Comparison of ENCODE assay signal across 24 cellular contexts in the genomic region with DNA sequence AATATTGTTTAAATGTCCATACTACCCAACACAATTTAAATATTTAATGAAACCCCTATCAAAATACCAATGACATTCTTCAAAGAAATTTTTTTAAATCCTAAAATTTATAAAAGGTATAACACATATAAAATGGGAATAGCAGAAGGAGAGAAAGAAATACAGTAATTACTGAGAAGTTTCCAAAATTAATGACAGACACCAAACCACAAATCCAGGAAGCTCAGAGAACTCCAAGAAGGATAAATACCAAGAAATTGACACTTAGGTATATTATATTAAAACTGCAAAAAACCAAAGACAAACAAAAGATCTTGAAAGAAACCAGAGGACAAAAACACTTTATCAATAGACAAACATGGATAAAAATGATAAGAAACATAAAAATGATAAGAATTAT.
DNase-seq lines count a peak whose midpoint lies in the region; ATAC-seq, FAIRE-seq and TF ChIP-seq lines count a peak whose summit lies in the region.
"Had no signal": no experiment of that assay in that cellular context is flagged by ENCODE, and none has a peak within 500 bp of the region (broad histone marks: within the 10 kb centered on the region; RNA-seq: fewer than 3 reads in every experiment).

No MANE protein-coding gene starts in this region.

- CTCF ChIA-PET in SK-N-SH (lab: Yijun Ruan, JAX), result interaction anchor here (0.7 to 0.9 kb wide), 2 partner anchors 52 to 150 kb away, joined by 3 read pairs; no protein-coding TSS in a partner anchor

- ATAC-seq in SK-N-SH treated with all-trans-retinoic acid at 6 μM for 48 hours (no peak), gastroesophageal sphincter (no peak)
- ATAC-seq: A549 had no signal

- TF ChIP-seq RAD21 in SK-N-SH (IDR thresholded peaks at IDR 0.05; ENCODE audit: low read length), result no peak

- no peaks in the 10 kb centered on the region for H3K9me2 ChIP-seq in SK-N-SH

- TF ChIP-seq CTCF in SK-N-SH (IDR thresholded peaks at IDR 0.05), result no peak
- TF ChIP-seq CTCF in gastroesophageal sphincter (IDR thresholded peaks at IDR 0.05), result no peak

- H4K20me1 ChIP-seq in SK-N-SH (ENCODE audit: insufficient read depth), result no peaks in the 10 kb centered on the region

- H3K9me3 ChIP-seq in SK-N-SH, result no peaks in the 10 kb centered on the region
- H3K9me3 ChIP-seq in small intestine (ENCODE audit: control insufficient read depth, low read depth), result no peaks in the 10 kb centered on the region
- H3K9me3 ChIP-seq in gastroesophageal sphincter, result no peaks in the 10 kb centered on the region
- H3K9me3 ChIP-seq: A549, BE2C had no signal

- peaks cover 7% of the 10 kb centered on the region for H3F3A ChIP-seq in SK-N-SH (replicated peaks; ENCODE audit: insufficient read depth)

- no peak for TF ChIP-seq EP300 in SK-N-SH (IDR thresholded peaks at IDR 0.05; ENCODE audit: borderline replicate concordance in 1 of 2, low read depth in 1 of 2, low read length in 1 of 2)
- no peak for TF ChIP-seq EP300 in gastroesophageal sphincter (IDR thresholded peaks at IDR 0.05)

- H3K9ac ChIP-seq in SK-N-SH, result no peak overlapping the region
- H3K9ac ChIP-seq: BLaER1 treated with 17β-estradiol and CSF1 and Interleukin-3, amounts not matched to agents 10 nM and 100 nM had no signal

- FAIRE-seq in RCC 7860 (lab: Jason Lieb, UNC) (peak; percentile 20), colon (lab: Jason Lieb, UNC) (peak; percentile 75), small intestine (lab: Jason Lieb, UNC) (peak; percentile 64)
- FAIRE-seq: D721Med, GM12892, H54 had no signal

- H3K4me1 ChIP-seq in SK-N-SH (ENCODE audit: control insufficient read depth in 1 of 2, insufficient read depth in 2 of 2, low read depth in 1 of 2, low read length in 1 of 2) (no peaks in the 10 kb centered on the region), small intestine (ENCODE audit: control insufficient read depth in 2 of 2, insufficient read depth in 1 of 2, low read depth in 1 of 2, low read length in 1 of 2) (no peaks in the 10 kb centered on the region), gastroesophageal sphincter (no peaks in the 10 kb centered on the region)
- H3K4me1 ChIP-seq: A549, BE2C, HAP-1 had no signal

- H3K27me3 ChIP-seq in SK-N-SH (ENCODE audit: insufficient read depth), result no peaks in the 10 kb centered on the region
- H3K27me3 ChIP-seq in small intestine (ENCODE audit: control insufficient read depth in 2 of 2, insufficient read depth in 2 of 2, low read length in 2 of 2), result no peaks in the 10 kb centered on the region
- no peaks in the 10 kb centered on the region for H3K27me3 ChIP-seq in gastroesophageal sphincter
- H3K27me3 ChIP-seq: BE2C; BLaER1 treated with 17β-estradiol and CSF1 and Interleukin-3, amounts not matched to agents 10 nM and 100 nM had no signal

- H3K79me2 ChIP-seq in SK-N-SH (ENCODE audit: insufficient read depth), result peaks cover 16% of the 10 kb centered on the region

- no peak overlapping the region for H3K4me2 ChIP-seq in SK-N-SH
- H3K4me2 ChIP-seq: A549; BLaER1 treated with 17β-estradiol and CSF1 and Interleukin-3, amounts not matched to agents 10 nM and 100 nM had no signal

- DNase-seq in SK-N-SH, result no peak
- no peak for DNase-seq in RCC 7860 (ENCODE audit: low spot score)
- no peak for DNase-seq in small intestine
- no peak for DNase-seq in HCEC 1CT
- DNase-seq in GF-D8 (lab: John Stamatoyannopoulos, UW), result no peak
- DNase-seq: ACHN; AML-193; BE2C; CD4-positive, alpha-beta T cell; CD8-positive, alpha-beta memory T cell; DMS 273 treated with DMSO at 0.1 percent for 48 hours; DMS79; EL; GOT3 had no signal

- H3K27ac ChIP-seq in SK-N-SH (ENCODE audit: low read depth in 2 of 2, low read length in 1 of 2) (no peak overlapping the region), small intestine (ENCODE audit: low read depth in 1 of 2, low read length in 1 of 2) (no peak overlapping the region), gastroesophageal sphincter (no peak overlapping the region)
- H3K27ac ChIP-seq: 22Rv1; A549; BLaER1 treated with 17β-estradiol and CSF1 and Interleukin-3, amounts not matched to agents 10 nM and 100 nM had no signal

- no peak for TF ChIP-seq POLR2A in gastroesophageal sphincter (IDR thresholded peaks at IDR 0.05)

- peaks cover 16 to 36% of the 10 kb centered on the region in 2 experiments for H3K36me3 ChIP-seq in SK-N-SH (replicated peaks in 1 of 2; ENCODE audit: control insufficient read depth in 1 of 2, insufficient read depth in 2 of 2, low read length in 1 of 2)
- H3K36me3 ChIP-seq in small intestine (ENCODE audit: control insufficient read depth in 2 of 2, insufficient read depth in 2 of 2, low read length in 2 of 2), result peaks cover 3 to 4% of the 10 kb centered on the region in 2 donors
- peaks cover 0 to 43% of the 10 kb centered on the region in 2 donors for H3K36me3 ChIP-seq in gastroesophageal sphincter
- H3K36me3 ChIP-seq: HAP-1 had no signal

- no peak overlapping the region for H2AFZ ChIP-seq in SK-N-SH (ENCODE audit: low read depth)

- POLR2A ChIA-PET in SK-N-SH (lab: Yijun Ruan, JAX), result no interaction called here

- H3K4me3 ChIP-seq in SK-N-SH (ENCODE audit: low read depth in 2 of 2, low read length in 1 of 2), result no peak overlapping the region
- H3K4me3 ChIP-seq in small intestine (ENCODE audit: low read depth in 1 of 2, low read length in 2 of 2), result no peak overlapping the region
- H3K4me3 ChIP-seq in gastroesophageal sphincter, result no peak overlapping the region
- H3K4me3 ChIP-seq: A549; BLaER1 treated with 17β-estradiol and CSF1 and Interleukin-3, amounts not matched to agents 10 nM and 100 nM; HAP-1 had no signal

TF ChIP-seq in SK-N-SH treated with all-trans-retinoic acid at 6 μM for 48 hours, 23 proteins besides CTCF, POLR2A, EP300 and RAD21:
- TF ChIP-seq, protein P1, sequence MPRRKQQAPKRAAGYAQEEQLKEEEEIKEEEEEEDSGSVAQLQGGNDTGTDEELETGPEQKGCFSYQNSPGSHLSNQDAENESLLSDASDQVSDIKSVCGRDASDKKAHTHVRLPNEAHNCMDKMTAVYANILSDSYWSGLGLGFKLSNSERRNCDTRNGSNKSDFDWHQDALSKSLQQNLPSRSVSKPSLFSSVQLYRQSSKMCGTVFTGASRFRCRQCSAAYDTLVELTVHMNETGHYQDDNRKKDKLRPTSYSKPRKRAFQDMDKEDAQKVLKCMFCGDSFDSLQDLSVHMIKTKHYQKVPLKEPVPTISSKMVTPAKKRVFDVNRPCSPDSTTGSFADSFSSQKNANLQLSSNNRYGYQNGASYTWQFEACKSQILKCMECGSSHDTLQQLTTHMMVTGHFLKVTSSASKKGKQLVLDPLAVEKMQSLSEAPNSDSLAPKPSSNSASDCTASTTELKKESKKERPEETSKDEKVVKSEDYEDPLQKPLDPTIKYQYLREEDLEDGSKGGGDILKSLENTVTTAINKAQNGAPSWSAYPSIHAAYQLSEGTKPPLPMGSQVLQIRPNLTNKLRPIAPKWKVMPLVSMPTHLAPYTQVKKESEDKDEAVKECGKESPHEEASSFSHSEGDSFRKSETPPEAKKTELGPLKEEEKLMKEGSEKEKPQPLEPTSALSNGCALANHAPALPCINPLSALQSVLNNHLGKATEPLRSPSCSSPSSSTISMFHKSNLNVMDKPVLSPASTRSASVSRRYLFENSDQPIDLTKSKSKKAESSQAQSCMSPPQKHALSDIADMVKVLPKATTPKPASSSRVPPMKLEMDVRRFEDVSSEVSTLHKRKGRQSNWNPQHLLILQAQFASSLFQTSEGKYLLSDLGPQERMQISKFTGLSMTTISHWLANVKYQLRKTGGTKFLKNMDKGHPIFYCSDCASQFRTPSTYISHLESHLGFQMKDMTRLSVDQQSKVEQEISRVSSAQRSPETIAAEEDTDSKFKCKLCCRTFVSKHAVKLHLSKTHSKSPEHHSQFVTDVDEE (CRISPR knock-in tag; IDR thresholded peaks at IDR 0.05), result no peak
- 0 out of 2 replicates have a peak, but pooled peaks have one; percentile 7 for TF ChIP-seq ZNF8 (CRISPR knock-in tag; IDR thresholded peaks at IDR 0.05)
- TF ChIP-seq SNAI2 (CRISPR knock-in tag; IDR thresholded peaks at IDR 0.05), result no peak

TF ChIP-seq in SK-N-SH, 30 proteins besides CTCF, POLR2A, EP300 and RAD21 (continues in another document):
- TF ChIP-seq YY1 (IDR thresholded peaks at IDR 0.05; ENCODE audit: low read depth) (no peak), RXRA (IDR thresholded peaks at IDR 0.05; ENCODE audit: borderline replicate concordance, low read depth) (no peak), RCOR1 (IDR thresholded peaks at IDR 0.05; ENCODE audit: low read length) (no peak), CHD2 (IDR thresholded peaks at IDR 0.05; ENCODE audit: low read length, partially characterized antibody) (no peak), FOXM1 (IDR thresholded peaks at IDR 0.05; ENCODE audit: low read depth) (no peak)
- TF ChIP-seq, protein P2, sequence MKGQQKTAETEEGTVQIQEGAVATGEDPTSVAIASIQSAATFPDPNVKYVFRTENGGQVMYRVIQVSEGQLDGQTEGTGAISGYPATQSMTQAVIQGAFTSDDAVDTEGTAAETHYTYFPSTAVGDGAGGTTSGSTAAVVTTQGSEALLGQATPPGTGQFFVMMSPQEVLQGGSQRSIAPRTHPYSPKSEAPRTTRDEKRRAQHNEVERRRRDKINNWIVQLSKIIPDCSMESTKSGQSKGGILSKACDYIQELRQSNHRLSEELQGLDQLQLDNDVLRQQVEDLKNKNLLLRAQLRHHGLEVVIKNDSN (IDR thresholded peaks at IDR 0.05; ENCODE audit: borderline replicate concordance, low read depth), result no peak
- TF ChIP-seq, protein P3, sequence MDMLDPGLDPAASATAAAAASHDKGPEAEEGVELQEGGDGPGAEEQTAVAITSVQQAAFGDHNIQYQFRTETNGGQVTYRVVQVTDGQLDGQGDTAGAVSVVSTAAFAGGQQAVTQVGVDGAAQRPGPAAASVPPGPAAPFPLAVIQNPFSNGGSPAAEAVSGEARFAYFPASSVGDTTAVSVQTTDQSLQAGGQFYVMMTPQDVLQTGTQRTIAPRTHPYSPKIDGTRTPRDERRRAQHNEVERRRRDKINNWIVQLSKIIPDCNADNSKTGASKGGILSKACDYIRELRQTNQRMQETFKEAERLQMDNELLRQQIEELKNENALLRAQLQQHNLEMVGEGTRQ (IDR thresholded peaks at IDR 0.05; ENCODE audit: borderline replicate concordance, low read depth, low read length), result no peak
